In genomic region chr12:46258129-46258528, GRCh38 we compare ENCODE assay signal across 16 cellular contexts. TPM values are rescaled to one million over a fixed set of nuclear protein-coding genes. Genes with fewer than 3 reads are reported as not detected.
DNase-seq lines count a peak whose midpoint lies in the region; ATAC-seq and TF ChIP-seq lines count a peak whose summit lies in the region.
"Had no signal": no experiment of that assay in that cellular context is flagged by ENCODE, and none has a peak within 500 bp of the region (broad histone marks: within the 10 kb centered on the region; RNA-seq: fewer than 3 reads in every experiment).

No MANE protein-coding gene starts in this region.

- DNase-seq in left ventricle myocardium inferior (no peak), heart left ventricle (no peak), T-cell (no peak), endodermal cell (no peak), NCI-H524 (lab: John Stamatoyannopoulos, UW) (no peak), RPMI8226 (no peak), D341Med (ENCODE audit: low spot score) (no peak)
- DNase-seq: Calu3, NCI-H187 treated with DMSO at 0.1 percent for 48 hours, NCI-H2171, NCI-H446 treated with DMSO at 0.1 percent for 48 hours, NCI-H748 treated with DMSO at 0.1 percent for 48 hours, SJCRH30 had no signal

- H3K4me3 Mint-ChIP-seq in T-cell: peak overlapping the region in 2 of 3 donors; percentile 3 to 49
- H3K4me3 Mint-ChIP-seq in endodermal cell: no peak overlapping the region

- CTCF ChIA-PET in T-cell (lab: Charles Lee): no interaction called here

- no peaks in the 10 kb centered on the region for H3K27me3 Mint-ChIP-seq in T-cell
- H3K27me3 Mint-ChIP-seq in endodermal cell (ENCODE audit: insufficient read depth): no peaks in the 10 kb centered on the region

- H3K4me3 ChIP-seq in left ventricle myocardium inferior (no peak overlapping the region), heart left ventricle (no peak overlapping the region), endodermal cell (ENCODE audit: low read length) (no peak overlapping the region)
- H3K4me3 ChIP-seq: HAP-1, SJCRH30 had no signal

- ATAC-seq in heart left ventricle: no peak
- no peak for ATAC-seq in T-cell (replicated peaks in 1 of 4)

- TF ChIP-seq CTCF in left ventricle myocardium inferior (IDR thresholded peaks at IDR 0.05; ENCODE audit: borderline replicate concordance): no peak
- TF ChIP-seq CTCF in heart left ventricle (IDR thresholded peaks at IDR 0.05): no peak
- TF ChIP-seq CTCF in endodermal cell (conservative IDR thresholded peaks at IDR 0.05): no peak

- 57 to 67% (median 61%) methylated on average over 2 of the region's 2 CpGs for WGBS in heart left ventricle, 4 donors
- 71 to 98% methylated on average over 1 to 2 of the region's 2 CpGs for WGBS in endodermal cell (ENCODE audit: insufficient coverage in 1 of 2, insufficient read length in 1 of 2), 2 experiments

- H3K4me1 ChIP-seq in left ventricle myocardium inferior (peaks cover 70% of the 10 kb centered on the region), heart left ventricle (peaks cover 0 to 47% (median 17%) of the 10 kb centered on the region in 12 donors), endodermal cell (ENCODE audit: control insufficient read depth, insufficient read depth, low read length) (peaks cover 14% of the 10 kb centered on the region)

- H3K27ac ChIP-seq in left ventricle myocardium inferior (replicated peaks) (peak overlapping the region; percentile 47), heart left ventricle (peak overlapping the region in 1 of 12 donors; percentile 28), endodermal cell (ENCODE audit: low read depth, low read length) (no peak overlapping the region)
- H3K27ac ChIP-seq: HL-60, RWPE1, SJCRH30 had no signal

- H3K36me3 ChIP-seq in left ventricle myocardium inferior (no peaks in the 10 kb centered on the region), heart left ventricle (peaks cover 0 to 9% (median 0%) of the 10 kb centered on the region in 9 donors), endodermal cell (ENCODE audit: control insufficient read depth, insufficient read depth, low read length) (peaks cover 30% of the 10 kb centered on the region)

- H3K9ac ChIP-seq in endodermal cell (ENCODE audit: extremely low read depth, low read length, poor library complexity, severe bottlenecking): no peak overlapping the region

- intact Hi-C loops in left ventricle myocardium inferior (cut with micrococcal nuclease) (no loop called here), heart left ventricle (cut with DNase I) (no loop called here)

- H3K4me1 Mint-ChIP-seq in T-cell (peaks cover 45 to 63% (median 62%) of the 10 kb centered on the region in 3 donors), endodermal cell (peaks cover 8% of the 10 kb centered on the region)

- H3K9me3 ChIP-seq in left ventricle myocardium inferior (replicated peaks) (no peaks in the 10 kb centered on the region), heart left ventricle (no peaks in the 10 kb centered on the region), endodermal cell (ENCODE audit: control insufficient read depth, low read length) (peaks cover 15% of the 10 kb centered on the region)
- H3K9me3 ChIP-seq: HAP-1, SJCRH30 had no signal

- peak overlapping the region; percentile 37 to 47 for H3K27ac Mint-ChIP-seq in T-cell
- H3K27ac Mint-ChIP-seq in endodermal cell: peak overlapping the region; percentile 2

- POLR2A ChIA-PET in T-cell (lab: Charles Lee): interaction anchor here (0.6 to 1.0 kb wide), 3 partner anchors 8 to 108 kb away, joined by 3 read pairs; no protein-coding TSS in a partner anchor

- no peak for TF ChIP-seq POLR2A in heart left ventricle (IDR thresholded peaks at IDR 0.05)

- H3K36me3 Mint-ChIP-seq in T-cell (peaks cover 44% of the 10 kb centered on the region), endodermal cell (ENCODE audit: low read depth) (peaks cover 40% of the 10 kb centered on the region)

- H3K9me3 Mint-ChIP-seq in T-cell: no peaks in the 10 kb centered on the region
- peaks cover 3% of the 10 kb centered on the region for H3K9me3 Mint-ChIP-seq in endodermal cell

- H3K27me3 ChIP-seq in left ventricle myocardium inferior (ENCODE audit: low read depth) (no peaks in the 10 kb centered on the region), heart left ventricle (no peaks in the 10 kb centered on the region), endodermal cell (ENCODE audit: control insufficient read depth, insufficient read depth, low read length, poor library complexity, severe bottlenecking) (no peaks in the 10 kb centered on the region)
- H3K27me3 ChIP-seq: SJCRH30 had no signal

RNA-seq across cellular contexts. Expression of gene SLC38A1, which starts 10.7 kb away (rescaled TPM):
- total RNA-seq in left ventricle myocardium inferior: 134 TPM
- total RNA-seq in heart left ventricle: 100 to 1,000 TPM in 8 of 9 donors, 10 to 100 TPM in 1; 98.4 to 248 (median 157) TPM
- 100 to 1,000 TPM in 1 of 2 donors, 10 to 100 TPM in 1; 41.5 to 250 TPM for polyA plus RNA-seq in heart left ventricle
- 100 to 1,000 TPM; 273 to 321 (median 286) TPM for total RNA-seq in T-cell
- total RNA-seq in endodermal cell: 100 to 1,000 TPM in 1 of 2 donors, 10 to 100 TPM in 1; 77.7 to 107 TPM
- 101 TPM for polyA plus RNA-seq in endodermal cell (2013, experiment 1 of 2)
- 82.0 TPM for polyA plus RNA-seq in endodermal cell (2013, experiment 2 of 2)
